10 cellular contexts compared by ENCODE assay signal in genomic region chr11:96156379-96156722, GRCh38.
DNase-seq lines count a peak whose midpoint lies in the region; ATAC-seq and TF ChIP-seq lines count a peak whose summit lies in the region.
"Had no signal": no experiment of that assay in that cellular context is flagged by ENCODE, and none has a peak within 500 bp of the region (broad histone marks: within the 10 kb centered on the region; RNA-seq: fewer than 3 reads in every experiment).

No MANE protein-coding gene starts in this region.

- DNase-seq in CD4-positive, alpha-beta T cell, result no peak
- DNase-seq in SK-MEL-5 (ENCODE audit: low read depth, low spot score) (peak; percentile 68), esophagus muscularis mucosa (ENCODE audit: extremely low spot score) (no peak), osteocyte (ENCODE audit: extremely low spot score, unreplicated experiment) (no peak), NCI-H774 (lab: John Stamatoyannopoulos, UW) (no peak), NCI-H2171 (lab: John Stamatoyannopoulos, UW) (no peak), OCI-LY7 (ENCODE audit: low spot score) (no peak)
- DNase-seq: activated CD4-positive, alpha-beta T cell treated with anti-CD3 and anti-CD28 coated beads for 1 hour; GF-D8 had no signal

- H3K27me3 Mint-ChIP-seq in CD4-positive, alpha-beta T cell, result no peaks in the 10 kb centered on the region
- H3K27me3 Mint-ChIP-seq in osteocyte (ENCODE audit: unreplicated experiment), result no peaks in the 10 kb centered on the region

- H3K36me3 Mint-ChIP-seq in CD4-positive, alpha-beta T cell (ENCODE audit: low read depth), result peaks cover 22% of the 10 kb centered on the region
- no peaks in the 10 kb centered on the region for H3K36me3 Mint-ChIP-seq in osteocyte (ENCODE audit: unreplicated experiment)

- no peaks in the 10 kb centered on the region for H3K9me3 Mint-ChIP-seq in CD4-positive, alpha-beta T cell
- no peaks in the 10 kb centered on the region for H3K9me3 Mint-ChIP-seq in osteocyte (ENCODE audit: unreplicated experiment)

- no peak for TF ChIP-seq CTCF in CD4-positive, alpha-beta T cell (IDR thresholded peaks at IDR 0.05)
- TF ChIP-seq CTCF in esophagus muscularis mucosa (IDR thresholded peaks at IDR 0.05) (no peak), osteocyte (IDR thresholded peaks at IDR 0.05) (no peak), OCI-LY7 (conservative IDR thresholded peaks at IDR 0.05; ENCODE audit: low read length) (no peak)

- H3K36me3 ChIP-seq in esophagus muscularis mucosa, result no peaks in the 10 kb centered on the region
- H3K36me3 ChIP-seq in OCI-LY7 (ENCODE audit: insufficient read depth, low read length), result no peaks in the 10 kb centered on the region

- no peak for ATAC-seq in CD4-positive, alpha-beta T cell (ENCODE audit: poor library complexity)
- ATAC-seq in GM21717 (IDR thresholded peaks at IDR 0.05; ENCODE audit: unreplicated experiment), result no peak

- in situ Hi-C loops in SK-MEL-5 (cut with HindIII; ENCODE audit: low pct_unique_long_range_greater_than_20kb, low sequenced_read_pairs), result no loop called here

- no peak overlapping the region for H2AFZ ChIP-seq in OCI-LY7 (ENCODE audit: low read length)

- no peaks in the 10 kb centered on the region for H3K79me2 ChIP-seq in OCI-LY7 (ENCODE audit: insufficient read depth, low read depth, low read length)

- no peak overlapping the region for H3K27ac ChIP-seq in CD4-positive, alpha-beta T cell (ENCODE audit: low read depth, low read length)
- H3K27ac ChIP-seq in esophagus muscularis mucosa (replicated peaks in 1 of 4), result peak overlapping the region; percentile 75 to 86 (median 83)
- no peak overlapping the region for H3K27ac ChIP-seq in OCI-LY7 (ENCODE audit: low read depth, low read length, poor library complexity, severe bottlenecking)

- H3K9me3 ChIP-seq in CD4-positive, alpha-beta T cell (ENCODE audit: control insufficient read depth, low read length), result no peaks in the 10 kb centered on the region
- no peaks in the 10 kb centered on the region for H3K9me3 ChIP-seq in esophagus muscularis mucosa
- H3K9me3 ChIP-seq in OCI-LY7 (ENCODE audit: low read length), result no peaks in the 10 kb centered on the region

- POLR2A ChIA-PET in CD4-positive, alpha-beta T cell (lab: Charles Lee), result no interaction called here
- POLR2A ChIA-PET in OCI-LY7 (lab: Charles Lee), result interaction anchor here (0.6 kb wide), 1 partner anchor 10 kb away, joined by 5 read pairs; no protein-coding TSS in a partner anchor

- H3K4me1 Mint-ChIP-seq in CD4-positive, alpha-beta T cell (ENCODE audit: low read depth), result peaks cover 74% of the 10 kb centered on the region
- H3K4me1 Mint-ChIP-seq in osteocyte (ENCODE audit: unreplicated experiment), result peaks cover 83% of the 10 kb centered on the region

- BruUV-seq in OCI-LY7 (replicated peaks; lab: Mats Ljungman, UMichigan), result no TSS peak

- WGBS in esophagus muscularis mucosa, result 41% methylated on average over 3 of the region's 3 CpGs

- H3K4me3 ChIP-seq in esophagus muscularis mucosa (peak overlapping the region; percentile 8 to 26 (median 23)), OCI-LY7 (ENCODE audit: low read depth, low read length, poor library complexity, severe bottlenecking) (no peak overlapping the region)

- peak overlapping the region; percentile 86 for H3K27ac Mint-ChIP-seq in CD4-positive, alpha-beta T cell
- H3K27ac Mint-ChIP-seq in osteocyte (ENCODE audit: unreplicated experiment), result peak overlapping the region; percentile 94

- no peak for TF ChIP-seq EP300 in esophagus muscularis mucosa (IDR thresholded peaks at IDR 0.05)

- no peaks in the 10 kb centered on the region for H4K20me1 ChIP-seq in OCI-LY7 (ENCODE audit: insufficient read depth, low read length)

- no peak overlapping the region for H3K4me3 Mint-ChIP-seq in CD4-positive, alpha-beta T cell
- H3K4me3 Mint-ChIP-seq in osteocyte (ENCODE audit: unreplicated experiment), result peak overlapping the region; percentile 47

- no peak for TF ChIP-seq POLR2A in esophagus muscularis mucosa (IDR thresholded peaks at IDR 0.05; ENCODE audit: low read depth)

- H3K9me2 ChIP-seq in OCI-LY7 (ENCODE audit: insufficient read depth, low read length), result no peaks in the 10 kb centered on the region

- H3K27me3 ChIP-seq in CD4-positive, alpha-beta T cell (ENCODE audit: control insufficient read depth, insufficient read depth, low read length), result no peaks in the 10 kb centered on the region
- no peaks in the 10 kb centered on the region for H3K27me3 ChIP-seq in esophagus muscularis mucosa

- intact Hi-C loops in CD4-positive, alpha-beta T cell (cut with DNase I, micrococcal nuclease), result no loop called here
- intact Hi-C loops in esophagus muscularis mucosa (cut with DNase I) (no loop called here), OCI-LY7 (cut with micrococcal nuclease; ENCODE audit: unreplicated experiment) (no loop called here)

- CTCF ChIA-PET in CD4-positive, alpha-beta T cell (lab: Charles Lee), result no interaction called here
- CTCF ChIA-PET in OCI-LY7 (lab: Charles Lee; ENCODE audit: unreplicated experiment), result interaction anchor here (1.0 kb wide), 1 partner anchor 187 kb away, joined by 3 read pairs; the partner anchor contains the start of gene MAML2

- no peak overlapping the region; the same call in 1 of the 2 replicates for H3K4me2 ChIP-seq in OCI-LY7 (ENCODE audit: low read length)

- H3K4me1 ChIP-seq in esophagus muscularis mucosa (peaks cover 39 to 62% (median 61%) of the 10 kb centered on the region in 4 donors), OCI-LY7 (ENCODE audit: insufficient read depth, low read length, poor library complexity, severe bottlenecking) (peaks cover 6% of the 10 kb centered on the region)

Comparison
In these comparisons a context has a peak if more than half of its experiments do, and no peak if none do; other contexts are left out.
1. H3K27ac ChIP-seq: peak in esophagus muscularis mucosa (4 of 4); none in CD4-positive, alpha-beta T cell (single experiment) and OCI-LY7 (single experiment).